ENCODE assay signal across 10 cellular contexts in genomic region chr7:159067870-159068787, GRCh38.
DNase-seq lines count a peak whose midpoint lies in the region; ATAC-seq and TF ChIP-seq lines count a peak whose summit lies in the region.
"Had no signal": no experiment of that assay in that cellular context is flagged by ENCODE, and none has a peak within 500 bp of the region (broad histone marks: within the 10 kb centered on the region; RNA-seq: fewer than 3 reads in every experiment).

No MANE protein-coding gene starts in this region.

- no peaks in the 10 kb centered on the region for H3K9me3 Mint-ChIP-seq in effector memory CD8-positive, alpha-beta T cell
- H3K9me3 Mint-ChIP-seq: activated naive CD4-positive, alpha-beta T cell treated with anti-CD3 and anti-CD28 coated beads, Interleukin-2, amount 50 U/mL, for 24 hours had no signal

- H3K9me3 ChIP-seq in mucosa of descending colon = no peaks in the 10 kb centered on the region

- H3K36me3 ChIP-seq in mucosa of descending colon (ENCODE audit: low read depth) = no peaks in the 10 kb centered on the region

- H3K4me1 Mint-ChIP-seq in effector memory CD8-positive, alpha-beta T cell (ENCODE audit: low read depth in 2 of 2) = peaks cover 9 to 20% of the 10 kb centered on the region in 2 donors

- DNase-seq in SK-N-DZ (ENCODE audit: low spot score) (peak; percentile 74), mucosa of descending colon (peak; percentile 29 to 53 (median 44)), superior temporal gyrus (ENCODE audit: extremely low spot score) (peak; percentile 12), NCI-H1436 (lab: John Stamatoyannopoulos, UW) (no peak), NCI-H187 treated with DMSO at 0.1 percent for 48 hours (lab: John Stamatoyannopoulos, UW) (no peak), OCI-M1 (lab: John Stamatoyannopoulos, UW) (no peak)
- no peak for DNase-seq in effector memory CD8-positive, alpha-beta T cell
- DNase-seq in activated CD4-positive, CD25-positive, alpha-beta regulatory T cell (lab: John Stamatoyannopoulos, UW) = no peak
- DNase-seq: NCI-H2081 treated with DMSO at 0.1 percent for 48 hours had no signal

- peak overlapping the region in 1 of 2 donors; percentile 49 for H3K27ac Mint-ChIP-seq in effector memory CD8-positive, alpha-beta T cell
- H3K27ac Mint-ChIP-seq: activated naive CD4-positive, alpha-beta T cell treated with anti-CD3 and anti-CD28 coated beads, Interleukin-2, amount 50 U/mL, for 24 hours had no signal

- H3K4me3 ChIP-seq in mucosa of descending colon = no peak overlapping the region

- H3K27me3 Mint-ChIP-seq in effector memory CD8-positive, alpha-beta T cell = no peaks in the 10 kb centered on the region
- H3K27me3 Mint-ChIP-seq: activated naive CD4-positive, alpha-beta T cell treated with anti-CD3 and anti-CD28 coated beads, Interleukin-2, amount 50 U/mL, for 24 hours had no signal

- ATAC-seq in effector memory CD8-positive, alpha-beta T cell (replicated peaks) = peak; percentile 60
- ATAC-seq in mucosa of descending colon = peak; percentile 58

- H3K4me3 Mint-ChIP-seq in effector memory CD8-positive, alpha-beta T cell = peak overlapping the region in 1 of 2 donors; percentile 60
- H3K4me3 Mint-ChIP-seq: activated naive CD4-positive, alpha-beta T cell treated with anti-CD3 and anti-CD28 coated beads, Interleukin-2, amount 50 U/mL, for 24 hours had no signal

- H3K36me3 Mint-ChIP-seq in effector memory CD8-positive, alpha-beta T cell (ENCODE audit: insufficient read depth) = peaks cover 6% of the 10 kb centered on the region
- H3K36me3 Mint-ChIP-seq: activated naive CD4-positive, alpha-beta T cell treated with anti-CD3 and anti-CD28 coated beads, Interleukin-2, amount 50 U/mL, for 24 hours had no signal

- intact Hi-C loops in mucosa of descending colon (cut with DNase I, micrococcal nuclease) = no loop called here

- TF ChIP-seq CTCF in mucosa of descending colon (IDR thresholded peaks at IDR 0.05) = no peak

- H3K4me1 ChIP-seq in mucosa of descending colon (ENCODE audit: low read depth) = peaks cover 3% of the 10 kb centered on the region

Comparison
In these comparisons a context has a peak if more than half of its experiments do, and no peak if none do; other contexts are left out.
1. DNase-seq: peak in SK-N-DZ (single experiment), mucosa of descending colon (3 of 3) and superior temporal gyrus (single experiment); none in effector memory CD8-positive, alpha-beta T cell (0 of 3), NCI-H1436 (single experiment), NCI-H187 treated with DMSO at 0.1 percent for 48 hours (single experiment), activated CD4-positive, CD25-positive, alpha-beta regulatory T cell (0 of 4) and OCI-M1 (single experiment).